Comparison of ENCODE assay signal across 7 cellular contexts in genomic region chr18:56191334-56191733, GRCh38.
"Had no signal": no experiment of that assay in that cellular context is flagged by ENCODE, and none has a peak within 500 bp of the region (broad histone marks: within the 10 kb centered on the region; RNA-seq: fewer than 3 reads in every experiment).

No MANE protein-coding gene starts in this region.

- FAIRE-seq: H1, H54, HTR-8/SVneo had no signal

- H3K4me3 Mint-ChIP-seq: H9, IgD-negative memory B cell had no signal

- H3K36me3 Mint-ChIP-seq: IgD-negative memory B cell had no signal

- H2AFZ ChIP-seq: GM23248 had no signal

- H3K27ac ChIP-seq: GM23248 had no signal

- H3K4me1 Mint-ChIP-seq: IgD-negative memory B cell had no signal

- H3K4me3 ChIP-seq: GM23248 had no signal

- H3K9me3 Mint-ChIP-seq: H9, IgD-negative memory B cell had no signal

- H3K9ac ChIP-seq: GM23248 had no signal

- DNase-seq: GM23248, H9, HCEC 1CT had no signal

- H3K27me3 Mint-ChIP-seq: IgD-negative memory B cell had no signal

- H3K27ac Mint-ChIP-seq: H9, IgD-negative memory B cell had no signal
